ENCODE assay signal across 1 cellular context in genomic region chr2:196591621-196592022, GRCh38.
A peak's percentile ranks its signal among the peaks of the same experiment; 100 is the strongest.
TF ChIP-seq lines count a peak whose summit lies in the region.

No MANE protein-coding gene starts in this region.

TF ChIP-seq in HepG2, 621 proteins besides CTCF, POLR2A, EP300 and RAD21:
- TF ChIP-seq PTBP1 (IDR thresholded peaks at IDR 0.05; ENCODE audit: low read depth, low read length, poor library complexity, severe bottlenecking), result no peak
- 0 out of 2 replicates have a peak, but pooled peaks have one; percentile 33 for TF ChIP-seq CBX2 (IDR thresholded peaks at IDR 0.05; ENCODE audit: low read depth, low read length)
- no peak for TF ChIP-seq CBX2 (CRISPR knock-in tag; IDR thresholded peaks at IDR 0.05; ENCODE audit: low read depth)
- TF ChIP-seq ZNF282 (IDR thresholded peaks at IDR 0.05; ENCODE audit: partially characterized antibody), result no peak
TF ChIP-seq in HepG2: peak in this region for 1.
